Comparison of ENCODE assay signal across 26 cellular contexts in the genomic region with DNA sequence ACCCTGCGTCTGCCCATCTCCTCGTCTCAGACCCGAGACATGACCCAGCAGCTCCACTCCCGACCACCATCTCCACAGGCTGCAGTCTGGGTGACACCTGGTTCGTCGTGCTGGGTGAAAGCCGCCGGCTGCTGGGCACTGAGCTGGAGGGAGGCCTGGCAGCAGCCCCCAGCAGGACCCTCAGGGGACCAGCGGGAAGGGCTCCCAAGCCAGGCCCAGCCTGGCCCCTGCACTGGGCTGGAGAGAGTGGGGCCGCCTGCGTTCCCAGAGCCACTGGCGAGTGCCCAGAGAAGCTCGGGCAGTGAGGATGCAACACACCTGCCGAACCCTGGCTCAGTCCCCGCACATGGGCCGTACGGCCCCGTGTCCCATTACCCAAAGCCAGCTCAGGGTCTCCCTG. TPM values are rescaled to one million over a fixed set of nuclear protein-coding genes. Genes with fewer than 3 reads are reported as not detected.
"Had no signal": no experiment of that assay in that cellular context is flagged by ENCODE, and none has a peak within 500 bp of the region (broad histone marks: within the 10 kb centered on the region; RNA-seq: fewer than 3 reads in every experiment).

No MANE protein-coding gene starts in this region.

- H3K4me3 ChIP-seq: coronary artery, esophagus muscularis mucosa, gastroesophageal sphincter, heart left ventricle, hepatocyte, neural progenitor cell, ovary, sigmoid colon, testis, tibial artery had no signal

- H3K4me1 ChIP-seq: esophagus muscularis mucosa, foreskin keratinocyte, gastroesophageal sphincter, heart left ventricle, neural progenitor cell, sigmoid colon, testis, tibial artery had no signal

- H3K9ac ChIP-seq: neural progenitor cell had no signal

- H3K9me3 ChIP-seq: esophagus muscularis mucosa, gastroesophageal sphincter, heart left ventricle, ovary, sigmoid colon, testis, tibial artery had no signal

- H3K79me2 ChIP-seq: hepatocyte had no signal

- H3K4me2 ChIP-seq: hepatocyte, neural progenitor cell had no signal

- H3K27ac ChIP-seq: coronary artery, esophagus muscularis mucosa, foreskin keratinocyte, gastroesophageal sphincter, heart left ventricle, hepatocyte, neural progenitor cell, ovary, sigmoid colon, testis, tibial artery had no signal

- ATAC-seq: foreskin keratinocyte; gastroesophageal sphincter; heart left ventricle; left colon; naive thymus-derived CD4-positive, alpha-beta T cell; stimulated activated memory B cell treated with anti-CD40 and anti-IgM and Interleukin-4, amounts not matched to agents 10 μg/mL and 1 μg/mL and 100 μg/mL, for 72 hours; stimulated activated naive CD8-positive, alpha-beta T cell treated with anti-CD3 and anti-CD28 coated beads, Interleukin-15, Interleukin-2, amounts not matched to agents 100 U/mL and 50 U/mL, for 24 hours had no signal

- H3K27me3 ChIP-seq: foreskin keratinocyte, hepatocyte, neural progenitor cell, ovary, testis had no signal

- FAIRE-seq: endothelial cell of umbilical vein had no signal

- DNase-seq: dermis blood vessel endothelial cell; effector memory CD4-positive, alpha-beta T cell; foreskin keratinocyte; left colon; mesendoderm; midbrain; naive thymus-derived CD4-positive, alpha-beta T cell; nucleus accumbens; ovary; retina; sigmoid colon; stimulated activated CD4-positive, alpha-beta T cell treated with anti-CD3 and anti-CD28 coated beads, Interleukin-4, amount 100 ng/mL, for 4 hours; stimulated activated naive CD8-positive, alpha-beta T cell treated with anti-CD3 and anti-CD28 coated beads, Interleukin-15, Interleukin-2, amounts not matched to agents 100 U/mL and 50 U/mL, for 24 hours; substantia nigra; testis; tibial artery had no signal

- H2AFZ ChIP-seq: hepatocyte, neural progenitor cell had no signal

- H3K36me3 ChIP-seq: esophagus muscularis mucosa, gastroesophageal sphincter, heart left ventricle, neural progenitor cell, ovary, sigmoid colon, tibial artery had no signal

RNA-seq across cellular contexts. Expression of a gene that starts 21.3 kb away (rescaled TPM):
- total RNA-seq: skeletal muscle tissue had no signal
- polyA plus RNA-seq: naive thymus-derived CD4-positive, alpha-beta T cell; urinary bladder had no signal
